In genomic region chr6:49576618-49577017, GRCh38 we compare ENCODE assay signal across 28 cellular contexts. TPM values are rescaled to one million over a fixed set of nuclear protein-coding genes. Genes with fewer than 3 reads are reported as not detected.
"Had no signal": no experiment of that assay in that cellular context is flagged by ENCODE, and none has a peak within 500 bp of the region (broad histone marks: within the 10 kb centered on the region; RNA-seq: fewer than 3 reads in every experiment).

No MANE protein-coding gene starts in this region.

- ATAC-seq: activated CD4-positive, alpha-beta T cell treated with anti-CD3 and anti-CD28 coated beads for 36 hours; activated naive CD4-positive, alpha-beta T cell treated with anti-CD3 and anti-CD28 coated beads, Interleukin-2, amount 50 U/mL, for 72 hours; activated T-helper 17 cell treated with anti-CD3 and anti-CD28 coated beads, Interleukin-2, amount 50 U/mL, for 72 hours; heart right ventricle; mucosa of descending colon; pancreas; psoas muscle; stimulated activated effector memory CD8-positive, alpha-beta T cell treated with anti-CD3 and anti-CD28 coated beads, Interleukin-12 subunit alpha, Interleukin-12 subunit beta, amount 100 ng/mL, for 72 hours had no signal

- H3K27me3 ChIP-seq: ascending aorta, brain microvascular endothelial cell, esophagus squamous epithelium, heart right ventricle, pancreas, right atrium auricular region, stomach, suprapubic skin, tibial nerve had no signal

- DNase-seq: activated B cell treated with CpG ODN at 0.5 μM for 24 hours; activated CD4-positive, alpha-beta T cell treated with anti-CD3 and anti-CD28 coated beads for 36 hours; activated CD4-positive, alpha-beta T cell treated with anti-CD3 and anti-CD28 coated beads, Interleukin-2, amount 50 U/mL, for 4 hours; activated CD8-positive, alpha-beta memory T cell treated with anti-CD3 and anti-CD28 coated beads for 24 hours; activated CD8-positive, alpha-beta memory T cell treated with anti-CD3 and anti-CD28 coated beads, Interleukin-2, amount 50 U/mL, for 4 hours; activated T-cell treated with anti-CD3 and anti-CD28 coated beads, Interleukin-2, amount 50 U/mL, for 24 hours; brain microvascular endothelial cell; central memory CD4-positive, alpha-beta T cell; effector memory CD4-positive, alpha-beta T cell; esophagus squamous epithelium; heart right ventricle; mucosa of descending colon; nephron progenitor cell; pancreas; psoas muscle; stimulated activated CD4-positive, alpha-beta T cell treated with anti-CD3 and anti-CD28 coated beads, Interleukin-2, amount 100 ng/mL, for 24 hours; stomach; T1000 had no signal

- H3K27ac ChIP-seq: ascending aorta, brain microvascular endothelial cell, esophagus squamous epithelium, heart right ventricle, pancreas, psoas muscle, right atrium auricular region, skin epidermis, stomach, suprapubic skin, tibial nerve had no signal

- H3K36me3 ChIP-seq: ascending aorta, brain microvascular endothelial cell, esophagus squamous epithelium, heart right ventricle, pancreas, right atrium auricular region, stomach, suprapubic skin, tibial nerve had no signal

- H3K9me3 ChIP-seq: ascending aorta, esophagus squamous epithelium, heart right ventricle, mucosa of descending colon, pancreas, psoas muscle, right atrium auricular region, stomach, suprapubic skin, tibial nerve had no signal

- H3K4me1 ChIP-seq: ascending aorta, esophagus squamous epithelium, heart right ventricle, pancreas, psoas muscle, right atrium auricular region, suprapubic skin, tibial nerve had no signal

- H3K4me3 ChIP-seq: ascending aorta, esophagus squamous epithelium, heart right ventricle, mucosa of descending colon, pancreas, psoas muscle, right atrium auricular region, skin epidermis, stomach, suprapubic skin, tibial nerve had no signal

- FAIRE-seq: colon, pancreas, urothelium cell line had no signal

RNA-seq across cellular contexts. Expression of gene C6orf141, which starts 26.1 kb away (rescaled TPM):
- total RNA-seq: activated B cell treated with CpG ODN at 0.5 μM for 24 hours; activated T-helper 17 cell treated with anti-CD3 and anti-CD28 coated beads, Interleukin-2, amount 50 U/mL, for 72 hours; ascending aorta had no signal
